ENCODE assay signal across 20 cellular contexts in genomic region chr21:25186278-25186677, GRCh38.
DNase-seq lines count a peak whose midpoint lies in the region; ATAC-seq and TF ChIP-seq lines count a peak whose summit lies in the region.
"Had no signal": no experiment of that assay in that cellular context is flagged by ENCODE, and none has a peak within 500 bp of the region (broad histone marks: within the 10 kb centered on the region; RNA-seq: fewer than 3 reads in every experiment).

No MANE protein-coding gene starts in this region.

- H3K27ac ChIP-seq in OCI-LY3 (ENCODE audit: low read length) = peak overlapping the region; percentile 99
- H3K27ac ChIP-seq: 22Rv1, thoracic aorta had no signal

- H3K36me3 ChIP-seq in OCI-LY3 (replicated peaks; ENCODE audit: low read depth, low read length) = peaks cover 7% of the 10 kb centered on the region
- H3K36me3 ChIP-seq: thoracic aorta had no signal

- peaks cover 79% of the 10 kb centered on the region for H3K4me1 ChIP-seq in OCI-LY3 (ENCODE audit: low read length)

- H3K27ac Mint-ChIP-seq in stimulated activated memory B cell treated with anti-CD40 and anti-IgM and Interleukin-4, amounts not matched to agents 10 μg/mL and 1 μg/mL and 100 μg/mL, for 72 hours = peak overlapping the region; percentile 73
- H3K27ac Mint-ChIP-seq in osteocyte (ENCODE audit: unreplicated experiment) = no peak overlapping the region
- H3K27ac Mint-ChIP-seq: CD4-positive, CD25-positive, alpha-beta regulatory T cell; GM23338; mesothelial cell of epicardium had no signal

- intact Hi-C loops in left colon (cut with DNase I, micrococcal nuclease) = no loop called here

- H3K4me2 ChIP-seq in OCI-LY3 (ENCODE audit: low read length) = peak overlapping the region; percentile 23; the same call in 1 of the 2 replicates
- H3K4me2 ChIP-seq: GM23338 had no signal

- H3K4me3 ChIP-seq in OCI-LY3 (ENCODE audit: low read length) = no peak overlapping the region
- H3K4me3 ChIP-seq: GM23338, thoracic aorta had no signal

- H3K27me3 ChIP-seq in OCI-LY3 (ENCODE audit: low read depth, low read length) = no peaks in the 10 kb centered on the region

- ATAC-seq in HG02981 (IDR thresholded peaks at IDR 0.05; ENCODE audit: unreplicated experiment) = peak; percentile 43
- ATAC-seq in stimulated activated memory B cell treated with anti-CD40 and anti-IgM and Interleukin-4, amounts not matched to agents 10 μg/mL and 1 μg/mL and 100 μg/mL, for 72 hours = peak; percentile 24
- ATAC-seq in left colon = no peak
- ATAC-seq: GM23338, SK-N-SH treated with all-trans-retinoic acid at 6 μM for 48 hours had no signal

- H3K27me3 Mint-ChIP-seq in stimulated activated memory B cell treated with anti-CD40 and anti-IgM and Interleukin-4, amounts not matched to agents 10 μg/mL and 1 μg/mL and 100 μg/mL, for 72 hours = no peaks in the 10 kb centered on the region
- H3K27me3 Mint-ChIP-seq in osteocyte (ENCODE audit: unreplicated experiment) = no peaks in the 10 kb centered on the region

- TF ChIP-seq CTCF in OCI-LY3 (IDR thresholded peaks at IDR 0.05; ENCODE audit: low read depth, low read length) (no peak), osteocyte (IDR thresholded peaks at IDR 0.05) (no peak)

- H4K20me1 ChIP-seq in OCI-LY3 (ENCODE audit: insufficient read depth, low read length) = no peaks in the 10 kb centered on the region

- H3K4me3 Mint-ChIP-seq in stimulated activated memory B cell treated with anti-CD40 and anti-IgM and Interleukin-4, amounts not matched to agents 10 μg/mL and 1 μg/mL and 100 μg/mL, for 72 hours = no peak overlapping the region
- H3K4me3 Mint-ChIP-seq in osteocyte (ENCODE audit: unreplicated experiment) = no peak overlapping the region
- H3K4me3 Mint-ChIP-seq: CD4-positive, CD25-positive, alpha-beta regulatory T cell; GM23338; mesothelial cell of epicardium had no signal

- H3K9ac ChIP-seq in OCI-LY3 (ENCODE audit: low read length) = peak overlapping the region; percentile 51; the same call in 1 of the 2 replicates

- H3K9me3 ChIP-seq in OCI-LY3 (ENCODE audit: insufficient read depth, low read length) = no peaks in the 10 kb centered on the region
- H3K9me3 ChIP-seq: thoracic aorta had no signal

- peaks cover 54% of the 10 kb centered on the region for H3K4me1 Mint-ChIP-seq in stimulated activated memory B cell treated with anti-CD40 and anti-IgM and Interleukin-4, amounts not matched to agents 10 μg/mL and 1 μg/mL and 100 μg/mL, for 72 hours
- no peaks in the 10 kb centered on the region for H3K4me1 Mint-ChIP-seq in osteocyte (ENCODE audit: unreplicated experiment)
- H3K4me1 Mint-ChIP-seq: CD4-positive, CD25-positive, alpha-beta regulatory T cell; GM23338; mesothelial cell of epicardium had no signal

- H3K9me3 Mint-ChIP-seq in stimulated activated memory B cell treated with anti-CD40 and anti-IgM and Interleukin-4, amounts not matched to agents 10 μg/mL and 1 μg/mL and 100 μg/mL, for 72 hours = no peaks in the 10 kb centered on the region
- H3K9me3 Mint-ChIP-seq in osteocyte (ENCODE audit: unreplicated experiment) = peaks cover 11% of the 10 kb centered on the region

- peak; percentile 17 for DNase-seq in NCI-H1694 (lab: John Stamatoyannopoulos, UW)
- no peak for DNase-seq in NCI-H1694 treated with DMSO at 0.1 percent for 48 hours (lab: John Stamatoyannopoulos, UW)
- no peak for DNase-seq in left colon
- DNase-seq in medulla oblongata (ENCODE audit: extremely low spot score) = no peak
- no peak for DNase-seq in osteocyte (ENCODE audit: extremely low spot score, unreplicated experiment)
- DNase-seq: activated CD4-positive, CD25-positive, alpha-beta regulatory T cell; activated T-cell treated with anti-CD3 and anti-CD28 coated beads for 4 hours; CD4-positive, CD25-positive, alpha-beta regulatory T cell; cortex of kidney; KG1; NCI-H187 treated with DMSO at 0.1 percent for 48 hours; stimulated activated CD4-positive, alpha-beta T cell treated with anti-CD3 and anti-CD28 coated beads, Interleukin-15, amount 100 ng/mL, for 24 hours had no signal

- H2AFZ ChIP-seq in OCI-LY3 (ENCODE audit: low read depth, low read length) = no peak overlapping the region
- H2AFZ ChIP-seq: GM23338 had no signal

- no peaks in the 10 kb centered on the region for H3K79me2 ChIP-seq in OCI-LY3 (ENCODE audit: low read length)

- H3K36me3 Mint-ChIP-seq in stimulated activated memory B cell treated with anti-CD40 and anti-IgM and Interleukin-4, amounts not matched to agents 10 μg/mL and 1 μg/mL and 100 μg/mL, for 72 hours = no peaks in the 10 kb centered on the region
- no peaks in the 10 kb centered on the region for H3K36me3 Mint-ChIP-seq in osteocyte (ENCODE audit: unreplicated experiment)
- H3K36me3 Mint-ChIP-seq: CD4-positive, CD25-positive, alpha-beta regulatory T cell; mesothelial cell of epicardium had no signal
